In genomic region chr3:42601898-42602581, GRCh38 we compare ENCODE assay signal across 8 cellular contexts. TPM values are rescaled to one million over a fixed set of nuclear protein-coding genes. Genes with fewer than 3 reads are reported as not detected.
DNase-seq lines count a peak whose midpoint lies in the region; ATAC-seq, FAIRE-seq and TF ChIP-seq lines count a peak whose summit lies in the region.

No MANE protein-coding gene starts in this region.

- no peak for ATAC-seq in upper lobe of right lung
- no peak for ATAC-seq in GM19455 (IDR thresholded peaks at IDR 0.05; ENCODE audit: unreplicated experiment)

- peaks cover 42 to 61% (median 54%) of the 10 kb centered on the region in 11 experiments for H3K36me3 ChIP-seq in BLaER1 treated with 17β-estradiol and CSF1 and Interleukin-3, amounts not matched to agents 10 nM and 100 nM
- H3K36me3 ChIP-seq in kidney (ENCODE audit: control insufficient read depth in 1 of 2, insufficient read depth in 2 of 2, low read length in 2 of 2) = no peaks in the 10 kb centered on the region
- H3K36me3 ChIP-seq in upper lobe of right lung = no peaks in the 10 kb centered on the region

- peak overlapping the region; percentile 91 for H3K4me3 Mint-ChIP-seq in activated T-helper 2 cell treated with anti-CD3 and anti-CD28 coated beads, Interferon-gamma antibody, Interleukin-2, Interleukin-4, amounts not matched to agents 10 μg/mL and 5 μg/mL and 100 μg/mL, durations not matched to agents 14 hours and 24 hours and 36 hours (ENCODE audit: low read depth)

- peak overlapping the region; percentile 96 for H3K27ac Mint-ChIP-seq in activated T-helper 2 cell treated with anti-CD3 and anti-CD28 coated beads, Interferon-gamma antibody, Interleukin-2, Interleukin-4, amounts not matched to agents 10 μg/mL and 5 μg/mL and 100 μg/mL, durations not matched to agents 14 hours and 24 hours and 36 hours

- peaks cover 6 to 22% (median 15%) of the 10 kb centered on the region in 11 experiments for H3K9me3 ChIP-seq in BLaER1 treated with 17β-estradiol and CSF1 and Interleukin-3, amounts not matched to agents 10 nM and 100 nM (replicated peaks in 1 of 11)
- H3K9me3 ChIP-seq in kidney (ENCODE audit: control insufficient read depth in 1 of 2, low read length in 2 of 2) (no peaks in the 10 kb centered on the region), upper lobe of right lung (no peaks in the 10 kb centered on the region)

- no peaks in the 10 kb centered on the region for H3K27me3 ChIP-seq in BLaER1 treated with 17β-estradiol and CSF1 and Interleukin-3, amounts not matched to agents 10 nM and 100 nM
- H3K27me3 ChIP-seq in upper lobe of right lung = no peaks in the 10 kb centered on the region

- peak overlapping the region; percentile 66 to 91 (median 82) for H3K4me3 ChIP-seq in BLaER1 treated with 17β-estradiol and CSF1 and Interleukin-3, amounts not matched to agents 10 nM and 100 nM
- peak overlapping the region; percentile 74 to 93 for H3K4me3 ChIP-seq in kidney (ENCODE audit: low read length in 2 of 2)
- peak overlapping the region; percentile 90 for H3K4me3 ChIP-seq in upper lobe of right lung

- peaks cover 7 to 53% (median 26%) of the 10 kb centered on the region in 10 experiments for H3K4me1 ChIP-seq in BLaER1 treated with 17β-estradiol and CSF1 and Interleukin-3, amounts not matched to agents 10 nM and 100 nM
- peaks cover 6 to 11% of the 10 kb centered on the region in 2 donors for H3K4me1 ChIP-seq in kidney (ENCODE audit: control insufficient read depth in 1 of 2, insufficient read depth in 1 of 2, low read depth in 1 of 2, low read length in 2 of 2)
- peaks cover 37% of the 10 kb centered on the region for H3K4me1 ChIP-seq in upper lobe of right lung

- intact Hi-C loops in activated T-helper 2 cell treated with anti-CD3 and anti-CD28 coated beads, Interferon-gamma antibody, Interleukin-2, Interleukin-4, amounts not matched to agents 10 μg/mL and 5 μg/mL and 100 μg/mL, durations not matched to agents 14 hours and 24 hours and 36 hours (cut with micrococcal nuclease) = no loop called here
- intact Hi-C loops in kidney (cut with DNase I) (no loop called here), upper lobe of right lung (cut with DNase I) (no loop called here)

- H4K20me1 ChIP-seq in BLaER1 treated with 17β-estradiol and CSF1 and Interleukin-3, amounts not matched to agents 10 nM and 100 nM = peaks cover 22 to 57% (median 45%) of the 10 kb centered on the region in 11 experiments; a peak in 18 of 22 replicates

- no peaks in the 10 kb centered on the region for H3K27me3 Mint-ChIP-seq in activated T-helper 2 cell treated with anti-CD3 and anti-CD28 coated beads, Interferon-gamma antibody, Interleukin-2, Interleukin-4, amounts not matched to agents 10 μg/mL and 5 μg/mL and 100 μg/mL, durations not matched to agents 14 hours and 24 hours and 36 hours (ENCODE audit: low read depth)

- H3K27ac ChIP-seq in BLaER1 treated with 17β-estradiol and CSF1 and Interleukin-3, amounts not matched to agents 10 nM and 100 nM = peak overlapping the region in 9 of 11 experiments; percentile 83 to 96 (median 92); a peak in 11 of 22 replicates
- no peak overlapping the region for H3K27ac ChIP-seq in kidney (ENCODE audit: low read depth in 2 of 2, low read length in 2 of 2)
- peak overlapping the region; percentile 94 for H3K27ac ChIP-seq in upper lobe of right lung

- peak overlapping the region; percentile 75 to 97 (median 83) for H3K4me2 ChIP-seq in BLaER1 treated with 17β-estradiol and CSF1 and Interleukin-3, amounts not matched to agents 10 nM and 100 nM

- peak overlapping the region; percentile 84 to 96 (median 90) for H3K9ac ChIP-seq in BLaER1 treated with 17β-estradiol and CSF1 and Interleukin-3, amounts not matched to agents 10 nM and 100 nM
- peak overlapping the region; percentile 15 to 96 for H3K9ac ChIP-seq in kidney (ENCODE audit: low read length in 2 of 2)

- H3K4me1 Mint-ChIP-seq in activated T-helper 2 cell treated with anti-CD3 and anti-CD28 coated beads, Interferon-gamma antibody, Interleukin-2, Interleukin-4, amounts not matched to agents 10 μg/mL and 5 μg/mL and 100 μg/mL, durations not matched to agents 14 hours and 24 hours and 36 hours (ENCODE audit: low read depth) = peaks cover 35% of the 10 kb centered on the region

- FAIRE-seq in kidney (lab: Jason Lieb, UNC) = no peak

- no peak for TF ChIP-seq CTCF in kidney (IDR thresholded peaks at IDR 0.05; ENCODE audit: borderline replicate concordance, extremely low read depth, insufficient read depth)
- no peak for TF ChIP-seq CTCF in upper lobe of right lung (IDR thresholded peaks at IDR 0.05)

- H3K36me3 Mint-ChIP-seq in activated T-helper 2 cell treated with anti-CD3 and anti-CD28 coated beads, Interferon-gamma antibody, Interleukin-2, Interleukin-4, amounts not matched to agents 10 μg/mL and 5 μg/mL and 100 μg/mL, durations not matched to agents 14 hours and 24 hours and 36 hours (ENCODE audit: low read depth) = peaks cover 55% of the 10 kb centered on the region

- H3K9me3 Mint-ChIP-seq in activated T-helper 2 cell treated with anti-CD3 and anti-CD28 coated beads, Interferon-gamma antibody, Interleukin-2, Interleukin-4, amounts not matched to agents 10 μg/mL and 5 μg/mL and 100 μg/mL, durations not matched to agents 14 hours and 24 hours and 36 hours = peaks cover 6% of the 10 kb centered on the region

- DNase-seq in HT-29 (ENCODE audit: low spot score) (peak; percentile 28), kidney (no peak), upper lobe of right lung (no peak), HK-2 (ENCODE audit: unreplicated experiment) (no peak), hippocampal formation (lab: John Stamatoyannopoulos, UW) (no peak)
- no peak for DNase-seq in activated T-helper 2 cell treated with anti-CD3 and anti-CD28 coated beads, Interferon-gamma antibody, Interleukin-2, Interleukin-4, amounts not matched to agents 10 μg/mL and 5 μg/mL and 100 μg/mL, durations not matched to agents 14 hours and 24 hours and 36 hours (ENCODE audit: low spot score)

RNA-seq across cellular contexts. Expression of gene NKTR, which starts 1.6 kb away (rescaled TPM):
- 20.0 and 21.8 TPM in 2 replicates for total RNA-seq in HT-29 (2014; rRNA removed; shearing (Covaris generic))
- total RNA-seq in activated T-helper 2 cell treated with anti-CD3 and anti-CD28 coated beads, Interferon-gamma antibody, Interleukin-2, Interleukin-4, amounts not matched to agents 10 μg/mL and 5 μg/mL and 100 μg/mL, durations not matched to agents 14 hours and 24 hours and 36 hours = 76.6 and 86.2 TPM in 2 replicates
- total RNA-seq in kidney = 81.1 TPM
- 9.2 TPM for polyA plus RNA-seq in kidney (ENCODE audit: insufficient read depth, low read depth, low replicate concordance)
- total RNA-seq in upper lobe of right lung = 92.1 TPM

RNA-seq across cellular contexts. Expression of gene SS18L2, which starts 11.4 kb away (rescaled TPM):
- 17.7 and 18.4 TPM in 2 replicates for total RNA-seq in HT-29 (2014; rRNA removed; shearing (Covaris generic))
- 62.4 and 67.1 TPM in 2 replicates for total RNA-seq in activated T-helper 2 cell treated with anti-CD3 and anti-CD28 coated beads, Interferon-gamma antibody, Interleukin-2, Interleukin-4, amounts not matched to agents 10 μg/mL and 5 μg/mL and 100 μg/mL, durations not matched to agents 14 hours and 24 hours and 36 hours
- total RNA-seq in kidney = 18.8 TPM
- 42.4 TPM for polyA plus RNA-seq in kidney (ENCODE audit: insufficient read depth, low read depth, low replicate concordance)
- 22.0 TPM for total RNA-seq in upper lobe of right lung

RNA-seq across cellular contexts. Expression of gene SEC22C, which starts 20.3 kb away (rescaled TPM):
- 12.3 and 12.6 TPM in 2 replicates for total RNA-seq in HT-29 (2014; rRNA removed; shearing (Covaris generic))
- 36.1 and 40.1 TPM in 2 replicates for total RNA-seq in activated T-helper 2 cell treated with anti-CD3 and anti-CD28 coated beads, Interferon-gamma antibody, Interleukin-2, Interleukin-4, amounts not matched to agents 10 μg/mL and 5 μg/mL and 100 μg/mL, durations not matched to agents 14 hours and 24 hours and 36 hours
- total RNA-seq in kidney (43.6 TPM), upper lobe of right lung (48.6 TPM)
- polyA plus RNA-seq in kidney (ENCODE audit: insufficient read depth, low read depth, low replicate concordance) = 32.8 TPM

RNA-seq across cellular contexts. Expression of gene ZBTB47, which starts 51.5 kb away (rescaled TPM):
- total RNA-seq in HT-29 (2014; rRNA removed; shearing (Covaris generic)) = 1.1 TPM in 2 replicates
- total RNA-seq in activated T-helper 2 cell treated with anti-CD3 and anti-CD28 coated beads, Interferon-gamma antibody, Interleukin-2, Interleukin-4, amounts not matched to agents 10 μg/mL and 5 μg/mL and 100 μg/mL, durations not matched to agents 14 hours and 24 hours and 36 hours = 0.16 and 0.44 TPM in 2 replicates
- total RNA-seq in kidney = 26.6 TPM
- polyA plus RNA-seq in kidney (ENCODE audit: insufficient read depth, low read depth, low replicate concordance) = 7.8 TPM
- 28.1 TPM for total RNA-seq in upper lobe of right lung

Comparison
In these comparisons a context has a peak if more than half of its experiments do, and no peak if none do; other contexts are left out.
1. H3K27ac ChIP-seq: peak in BLaER1 treated with 17β-estradiol and CSF1 and Interleukin-3, amounts not matched to agents 10 nM and 100 nM (9 of 11) and upper lobe of right lung (single experiment); none in kidney (0 of 2).
2. Peak in every context shown above with its lines, with median percentiles within 50 percentile points of each other: H3K4me3 ChIP-seq.